Comparison of ENCODE assay signal across 20 cellular contexts in the genomic region with DNA sequence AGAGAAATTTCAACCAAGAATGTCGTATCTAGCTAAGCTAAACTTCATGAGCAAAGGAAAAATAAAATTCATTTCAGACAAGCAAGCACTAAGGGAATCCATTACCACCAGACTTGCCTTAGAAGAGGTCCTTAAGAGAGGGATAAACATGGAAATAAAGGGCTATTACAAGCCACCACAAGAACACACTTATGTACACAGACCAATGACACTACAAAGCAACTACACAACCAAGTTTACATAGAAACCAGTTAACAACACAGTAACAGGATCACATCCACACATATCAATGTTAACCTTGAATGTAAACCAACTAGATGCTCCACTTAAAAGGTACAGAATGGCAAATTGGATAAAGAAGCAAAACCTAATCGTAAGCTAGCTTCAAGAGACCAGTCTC. TPM values are rescaled to one million over a fixed set of nuclear protein-coding genes. Genes with fewer than 3 reads are reported as not detected.
DNase-seq lines count a peak whose midpoint lies in the region; ATAC-seq and TF ChIP-seq lines count a peak whose summit lies in the region.
"Had no signal": no experiment of that assay in that cellular context is flagged by ENCODE, and none has a peak within 500 bp of the region (broad histone marks: within the 10 kb centered on the region; RNA-seq: fewer than 3 reads in every experiment).

No MANE protein-coding gene starts in this region.

- no peak overlapping the region for H3K4me2 ChIP-seq in Karpas-422 (ENCODE audit: low read depth, low read length, poor library complexity, severe bottlenecking)

- H3K27me3 ChIP-seq in Karpas-422 (ENCODE audit: low read length) = no peaks in the 10 kb centered on the region
- H3K27me3 ChIP-seq: body of pancreas had no signal

- TF ChIP-seq CTCF in natural killer cell (IDR thresholded peaks at IDR 0.05) = no peak

- intact Hi-C loops in natural killer cell (cut with micrococcal nuclease) = no loop called here

- H3K4me1 Mint-ChIP-seq in activated T-cell treated with anti-CD3 and anti-CD28 coated beads, Interleukin-2, amount 50 U/mL, for 4 hours (ENCODE audit: low read depth) = peaks cover 92% of the 10 kb centered on the region
- H3K4me1 Mint-ChIP-seq in activated T-helper 17 cell treated with anti-CD3 and anti-CD28 coated beads, Interleukin-2, amount 50 U/mL, for 72 hours = peaks cover 77% of the 10 kb centered on the region
- peaks cover 58% of the 10 kb centered on the region in 2 donors for H3K4me1 Mint-ChIP-seq in natural killer cell

- peaks cover 100% of the 10 kb centered on the region for H3K79me2 ChIP-seq in Karpas-422 (ENCODE audit: low read length)

- no peak for DNase-seq in activated T-cell treated with anti-CD3 and anti-CD28 coated beads, Interleukin-2, amount 50 U/mL, for 4 hours
- DNase-seq in activated T-cell treated with anti-CD3 and anti-CD28 coated beads, Interleukin-2, amount 50 U/mL, for 48 hours = no peak
- no peak for DNase-seq in Karpas-422
- no peak for DNase-seq in natural killer cell
- DNase-seq in occipital lobe (lab: John Stamatoyannopoulos, UW) = no peak
- DNase-seq: activated CD8-positive, alpha-beta memory T cell treated with anti-CD3 and anti-CD28 coated beads for 24 hours; activated effector memory CD4-positive, alpha-beta T cell treated with anti-CD3 and anti-CD28 coated beads, Interleukin-2, amount 50 U/mL, for 16 hours; body of pancreas; COR-L47; GF-D8; KBM-7; NCI-H2171; NK-92 treated with Interleukin-12 subunit alpha and Interleukin-12 subunit beta, amount 100 ng/mL, for 24 hours had no signal

- H3K4me1 ChIP-seq in Karpas-422 (ENCODE audit: low read length) = peaks cover 54% of the 10 kb centered on the region

- H4K20me1 ChIP-seq in Karpas-422 (ENCODE audit: insufficient read depth, low read depth, low read length) = peaks cover 46% of the 10 kb centered on the region

- peaks cover 8% of the 10 kb centered on the region for H3K9me3 Mint-ChIP-seq in activated T-cell treated with anti-CD3 and anti-CD28 coated beads, Interleukin-2, amount 50 U/mL, for 4 hours
- H3K9me3 Mint-ChIP-seq in activated T-helper 17 cell treated with anti-CD3 and anti-CD28 coated beads, Interleukin-2, amount 50 U/mL, for 72 hours = peaks cover 6% of the 10 kb centered on the region
- no peaks in the 10 kb centered on the region for H3K9me3 Mint-ChIP-seq in natural killer cell
- H3K9me3 Mint-ChIP-seq: dendritic cell treated with granulocyte-macrophage colony-stimulating factor and Interleukin-4, amounts not matched to agents 40 ng/mL and 50 ng/mL, for 4 days had no signal

- no peaks in the 10 kb centered on the region for H3K27me3 Mint-ChIP-seq in activated T-cell treated with anti-CD3 and anti-CD28 coated beads, Interleukin-2, amount 50 U/mL, for 4 hours (ENCODE audit: low read depth)
- H3K27me3 Mint-ChIP-seq in activated T-helper 17 cell treated with anti-CD3 and anti-CD28 coated beads, Interleukin-2, amount 50 U/mL, for 72 hours = no peaks in the 10 kb centered on the region
- H3K27me3 Mint-ChIP-seq in natural killer cell (ENCODE audit: low read depth in 2 of 2) = no peaks in the 10 kb centered on the region
- H3K27me3 Mint-ChIP-seq: dendritic cell treated with granulocyte-macrophage colony-stimulating factor and Interleukin-4, amounts not matched to agents 40 ng/mL and 50 ng/mL, for 4 days had no signal

- no peak overlapping the region for H3K4me3 ChIP-seq in Karpas-422 (ENCODE audit: low read length)
- H3K4me3 ChIP-seq: body of pancreas had no signal

- peak overlapping the region; percentile 46 for H3K4me3 Mint-ChIP-seq in activated T-cell treated with anti-CD3 and anti-CD28 coated beads, Interleukin-2, amount 50 U/mL, for 4 hours
- peak overlapping the region; percentile 65 for H3K4me3 Mint-ChIP-seq in activated T-helper 17 cell treated with anti-CD3 and anti-CD28 coated beads, Interleukin-2, amount 50 U/mL, for 72 hours
- H3K4me3 Mint-ChIP-seq in natural killer cell = peak overlapping the region; percentile 47
- H3K4me3 Mint-ChIP-seq: dendritic cell treated with granulocyte-macrophage colony-stimulating factor and Interleukin-4, amounts not matched to agents 40 ng/mL and 50 ng/mL, for 4 days had no signal

- no peak overlapping the region for H2AFZ ChIP-seq in Karpas-422 (ENCODE audit: low read length)

- H3K9ac ChIP-seq in Karpas-422 (ENCODE audit: low read length) = no peak overlapping the region

- peaks cover 36% of the 10 kb centered on the region for H3K36me3 Mint-ChIP-seq in activated T-cell treated with anti-CD3 and anti-CD28 coated beads, Interleukin-2, amount 50 U/mL, for 4 hours (ENCODE audit: insufficient read depth)
- peaks cover 63% of the 10 kb centered on the region for H3K36me3 Mint-ChIP-seq in activated T-helper 17 cell treated with anti-CD3 and anti-CD28 coated beads, Interleukin-2, amount 50 U/mL, for 72 hours (ENCODE audit: low read depth)
- no peaks in the 10 kb centered on the region for H3K36me3 Mint-ChIP-seq in natural killer cell

- no peaks in the 10 kb centered on the region for H3K9me2 ChIP-seq in Karpas-422 (replicated peaks; ENCODE audit: insufficient read depth, low read length)

- no peak for ATAC-seq in activated T-cell treated with anti-CD3 and anti-CD28 coated beads, Interleukin-2, amount 50 U/mL, for 4 hours
- no peak for ATAC-seq in activated T-helper 17 cell treated with anti-CD3 and anti-CD28 coated beads, Interleukin-2, amount 50 U/mL, for 72 hours (replicated peaks)
- ATAC-seq in natural killer cell (no peak), GM21619 (IDR thresholded peaks at IDR 0.05; ENCODE audit: unreplicated experiment) (no peak), GM21786 (IDR thresholded peaks at IDR 0.05; ENCODE audit: unreplicated experiment) (no peak)
- ATAC-seq: body of pancreas, left lobe of liver had no signal

- no peaks in the 10 kb centered on the region for H3K9me3 ChIP-seq in Karpas-422 (ENCODE audit: low read length)
- H3K9me3 ChIP-seq: body of pancreas had no signal

- peak overlapping the region; percentile 63 for H3K27ac Mint-ChIP-seq in activated T-helper 17 cell treated with anti-CD3 and anti-CD28 coated beads, Interleukin-2, amount 50 U/mL, for 72 hours
- peak overlapping the region; percentile 59 to 78 for H3K27ac Mint-ChIP-seq in natural killer cell

- H3K27ac ChIP-seq in Karpas-422 (ENCODE audit: low read length) = peak overlapping the region; percentile 17
- H3K27ac ChIP-seq: body of pancreas, epithelial cell of prostate, HL-60 had no signal

- H3K36me3 ChIP-seq in Karpas-422 (ENCODE audit: insufficient read depth, low read length) = peaks cover 17% of the 10 kb centered on the region

RNA-seq across cellular contexts. Expression of a gene that starts 38.0 kb away (rescaled TPM):
- 100 to 1,000 TPM; 177 to 189 (median 187) TPM for total RNA-seq in activated T-cell treated with anti-CD3 and anti-CD28 coated beads, Interleukin-2, amount 50 U/mL, for 4 hours
- total RNA-seq in Karpas-422 (2014; rRNA removed; shearing (Covaris generic); ENCODE audit: low replicate concordance) = 273 and 796 TPM in 2 replicates
- total RNA-seq in activated T-helper 17 cell treated with anti-CD3 and anti-CD28 coated beads, Interleukin-2, amount 50 U/mL, for 72 hours = 100 to 1,000 TPM; 140 to 209 TPM
- 100 to 1,000 TPM; 100 to 126 (median 118) TPM for total RNA-seq in natural killer cell
- 101 TPM for total RNA-seq in occipital lobe
